ENCODE assay signal across 8 cellular contexts in genomic region chr9:129333613-129333960, GRCh38.
DNase-seq lines count a peak whose midpoint lies in the region; ATAC-seq and TF ChIP-seq lines count a peak whose summit lies in the region.

No MANE protein-coding gene starts in this region.

- peak overlapping the region; percentile 87 for H3K9ac ChIP-seq in adipocyte (ENCODE audit: low read length)
- H3K9ac ChIP-seq in iPS-20b (ENCODE audit: low read depth, low read length): peak overlapping the region; percentile 86; the same call in 1 of the 2 replicates
- H3K9ac ChIP-seq in smooth muscle cell (ENCODE audit: low read depth): peak overlapping the region; percentile 30

- H3K79me2 ChIP-seq in smooth muscle cell (ENCODE audit: low read depth): no peaks in the 10 kb centered on the region

- no peak for ATAC-seq in HG02588 (IDR thresholded peaks at IDR 0.05; ENCODE audit: unreplicated experiment)

- H3K9me3 ChIP-seq in adipocyte (ENCODE audit: control insufficient read depth, low read length) (peaks cover 13% of the 10 kb centered on the region), iPS-20b (ENCODE audit: insufficient read depth, low read depth, low read length) (peaks cover 7% of the 10 kb centered on the region; the same call in 1 of the 2 replicates), smooth muscle cell (replicated peaks; ENCODE audit: low read depth) (no peaks in the 10 kb centered on the region)

- peak overlapping the region; percentile 59 for H3K4me2 ChIP-seq in smooth muscle cell

- H3K4me1 ChIP-seq in adipocyte (ENCODE audit: control insufficient read depth, insufficient read depth, low read length): peaks cover 52% of the 10 kb centered on the region
- peaks cover 28% of the 10 kb centered on the region for H3K4me1 ChIP-seq in iPS-20b (ENCODE audit: insufficient read depth, low read length)
- peaks cover 14% of the 10 kb centered on the region for H3K4me1 ChIP-seq in smooth muscle cell (ENCODE audit: low read depth)

- no peak for TF ChIP-seq CTCF in smooth muscle cell (IDR thresholded peaks at IDR 0.05; ENCODE audit: borderline replicate concordance, insufficient read depth, poor library complexity, severe bottlenecking)

- peak overlapping the region; percentile 77 for H3K27ac ChIP-seq in iPS-20b (ENCODE audit: low read length)
- peak overlapping the region; percentile 82 for H3K27ac ChIP-seq in smooth muscle cell (ENCODE audit: low read depth)

- no peak overlapping the region for H2AFZ ChIP-seq in smooth muscle cell (ENCODE audit: low read depth)

- 26% methylated on average over 8 of the region's 8 CpGs for WGBS in smooth muscle cell (ENCODE audit: low lambda C conversion rate)

- H3F3A ChIP-seq in smooth muscle cell (ENCODE audit: low read depth): peaks cover 43% of the 10 kb centered on the region

- no peaks in the 10 kb centered on the region for H4K20me1 ChIP-seq in smooth muscle cell (ENCODE audit: low read depth)

- no peak overlapping the region for H3K4me3 ChIP-seq in adipocyte (ENCODE audit: low read length)
- H3K4me3 ChIP-seq in iPS-20b (ENCODE audit: low read length): peak overlapping the region; percentile 59
- peak overlapping the region; percentile 5 for H3K4me3 ChIP-seq in smooth muscle cell

- no peaks in the 10 kb centered on the region for H3K27me3 ChIP-seq in adipocyte (replicated peaks; ENCODE audit: control insufficient read depth, insufficient read depth, low read length)
- H3K27me3 ChIP-seq in iPS-20b (ENCODE audit: insufficient read depth, low read length): no peaks in the 10 kb centered on the region
- no peaks in the 10 kb centered on the region for H3K27me3 ChIP-seq in smooth muscle cell (ENCODE audit: low read depth)

- DNase-seq in HPDE6-E6E7 (ENCODE audit: extremely low spot score): peak; percentile 53
- no peak for DNase-seq in adipocyte (ENCODE audit: low read depth)
- DNase-seq in smooth muscle cell (lab: John Stamatoyannopoulos, UW; ENCODE audit: unreplicated experiment): no peak
- DNase-seq in NCI-H1930 (lab: John Stamatoyannopoulos, UW): no peak
- DNase-seq in NCI-H446 (lab: John Stamatoyannopoulos, UW): no peak
- no peak for DNase-seq in stimulated activated CD4-positive, alpha-beta T cell treated with anti-CD3 and anti-CD28 coated beads, Interleukin-4, amount 100 ng/mL, for 4 hours

- H3K36me3 ChIP-seq in adipocyte (ENCODE audit: control insufficient read depth, insufficient read depth, low read length, severe bottlenecking) (no peaks in the 10 kb centered on the region), iPS-20b (ENCODE audit: insufficient read depth, low read depth, low read length) (no peaks in the 10 kb centered on the region), smooth muscle cell (ENCODE audit: low read depth) (no peaks in the 10 kb centered on the region)

Comparison
In these comparisons a context has a peak if more than half of its experiments do, and no peak if none do; other contexts are left out.
1. H3K9ac ChIP-seq: peak in every context shown above with its lines; median percentile 87 in adipocyte; 86 in iPS-20b; 30 in smooth muscle cell.